ENCODE assay signal across 27 cellular contexts in the genomic region with DNA sequence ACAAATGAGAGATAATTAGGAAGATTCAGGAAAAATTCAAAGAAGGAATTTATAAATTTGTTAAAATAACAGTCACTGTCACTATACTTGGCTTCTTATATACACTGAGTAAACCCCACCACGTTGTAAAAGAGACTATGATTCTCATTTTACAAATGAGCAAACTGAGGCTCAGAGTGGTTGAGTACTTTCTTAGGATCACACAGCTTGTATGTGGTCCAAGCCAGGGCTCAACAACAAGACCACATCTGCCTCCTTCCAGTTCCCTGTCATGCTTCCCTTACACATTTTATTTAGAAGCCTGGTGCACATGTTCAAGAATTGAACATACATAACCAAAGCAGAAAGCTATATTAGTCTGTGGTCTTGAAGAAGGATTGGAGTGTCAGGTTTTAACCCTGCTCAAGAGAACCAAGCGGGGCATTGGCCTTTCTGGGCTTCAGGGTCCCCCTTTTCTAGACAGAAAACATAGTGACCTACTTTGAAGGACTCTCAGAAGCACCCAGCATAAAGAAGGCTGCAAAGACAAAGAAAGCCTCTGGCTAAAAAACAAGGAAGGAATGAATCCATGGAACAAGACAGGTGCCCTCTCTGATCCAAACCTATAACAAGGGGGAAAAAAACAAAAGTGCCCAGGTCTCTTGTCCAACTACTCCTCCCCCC. TPM values are rescaled to one million over a fixed set of nuclear protein-coding genes. Genes with fewer than 3 reads are reported as not detected.
DNase-seq lines count a peak whose midpoint lies in the region; ATAC-seq, FAIRE-seq and TF ChIP-seq lines count a peak whose summit lies in the region.
"Had no signal": no experiment of that assay in that cellular context is flagged by ENCODE, and none has a peak within 500 bp of the region (broad histone marks: within the 10 kb centered on the region; RNA-seq: fewer than 3 reads in every experiment).

No MANE protein-coding gene starts in this region.

- peak overlapping the region; percentile 54 for H3K9ac ChIP-seq in endocrine pancreas (ENCODE audit: control insufficient read depth, insufficient read depth, low read length)

- H3K9me3 ChIP-seq in HEK293 (ENCODE audit: control insufficient read depth, insufficient read depth, low read depth, low read length): no peaks in the 10 kb centered on the region
- H3K9me3 ChIP-seq in endocrine pancreas (ENCODE audit: control insufficient read depth, low read length): no peaks in the 10 kb centered on the region
- H3K9me3 ChIP-seq in psoas muscle: no peaks in the 10 kb centered on the region
- H3K9me3 ChIP-seq in right cardiac atrium (ENCODE audit: control insufficient read depth, low read length): no peaks in the 10 kb centered on the region
- no peaks in the 10 kb centered on the region for H3K9me3 ChIP-seq in mucosa of descending colon

- no peaks in the 10 kb centered on the region for H3K36me3 ChIP-seq in HEK293 (ENCODE audit: control insufficient read depth in 2 of 2, insufficient read depth in 1 of 2, low read length in 2 of 2)
- no peaks in the 10 kb centered on the region for H3K36me3 ChIP-seq in endocrine pancreas (ENCODE audit: control insufficient read depth, insufficient read depth, low read length)
- H3K36me3 ChIP-seq in psoas muscle (ENCODE audit: insufficient read depth in 1 of 2, low read depth in 1 of 2): no peaks in the 10 kb centered on the region
- H3K36me3 ChIP-seq in mucosa of descending colon (ENCODE audit: low read depth): no peaks in the 10 kb centered on the region

- intact Hi-C loops in psoas muscle (cut with DNase I) (loop anchor here (5.0 to 10.0 kb wide), 4 partner anchors 40 to 55 kb away; partner anchors contain the start of gene SLC16A9 (in 1 of the 2)), right cardiac atrium (cut with DNase I) (no loop called here), mucosa of descending colon (cut with DNase I, micrococcal nuclease) (no loop called here)

- no peak for TF ChIP-seq CTCF in D721Med (IDR thresholded peaks at IDR 0.05; ENCODE audit: insufficient read depth, missing control alignments)
- no peak for TF ChIP-seq CTCF in HEK293 (tag by site-specific recombination; IDR thresholded peaks at IDR 0.05)
- TF ChIP-seq CTCF in psoas muscle (IDR thresholded peaks at IDR 0.05): no peak
- TF ChIP-seq CTCF in mucosa of descending colon (IDR thresholded peaks at IDR 0.05): no peak

- FAIRE-seq in D721Med (lab: Jason Lieb, UNC): peak; percentile 56
- FAIRE-seq: GM12892, HTR-8/SVneo, K562, RCC 7860 had no signal

- POLR2A ChIA-PET in HEK293 (lab: Yijun Ruan, JAX): no interaction called here

- WGBS in psoas muscle, 3 donors: 22 to 42% (median 33%) methylated on average over 2 of the region's 2 CpGs
- 69% methylated on average over 2 of the region's 2 CpGs for WGBS in right cardiac atrium

- DNase-seq in D721Med (ENCODE audit: insufficient read length, low spot score): no peak
- DNase-seq in psoas muscle: no peak
- no peak for DNase-seq in right cardiac atrium
- DNase-seq in stimulated activated CD8-positive, alpha-beta memory T cell treated with anti-CD3 and anti-CD28 coated beads, Interleukin-4, amount 100 ng/mL, for 48 hours: no peak
- DNase-seq in mucosa of descending colon: no peak
- DNase-seq in activated CD8-positive, alpha-beta memory T cell treated with anti-CD3 and anti-CD28 coated beads, Interleukin-2, amount 50 U/mL, for 48 hours: no peak
- DNase-seq: CD4-positive, alpha-beta memory T cell; COR-L47; DMS79 treated with DMSO at 0.1 percent for 48 hours; H9; HFFc6; Kasumi-1; NCI-H1092 treated with DMSO at 0.1 percent for 48 hours; NCI-H1436; NCI-H1930; NCI-H2107; NCI-H510A had no signal

- no peak overlapping the region for H3K27ac ChIP-seq in HEK293 (ENCODE audit: extremely low read depth, low read depth, low read length)
- H3K27ac ChIP-seq in psoas muscle: peak overlapping the region; percentile 86
- H3K27ac ChIP-seq in right cardiac atrium (ENCODE audit: low read length): no peak overlapping the region

- ATAC-seq in psoas muscle: peak in 3 of 4 donors; percentile 31 to 70 (median 41)
- no peak for ATAC-seq in right cardiac atrium
- ATAC-seq in mucosa of descending colon: no peak
- ATAC-seq: GM23338, K562, SK-N-SH treated with all-trans-retinoic acid at 6 μM for 48 hours had no signal

- H3K4me3 ChIP-seq in HEK293 (ENCODE audit: low read depth, low read length): no peak overlapping the region
- H3K4me3 ChIP-seq in endocrine pancreas (ENCODE audit: control insufficient read depth, insufficient read depth, low read length): peak overlapping the region; percentile 94
- peak overlapping the region; percentile 65 for H3K4me3 ChIP-seq in psoas muscle
- H3K4me3 ChIP-seq in right cardiac atrium (ENCODE audit: low read length): no peak overlapping the region
- H3K4me3 ChIP-seq in mucosa of descending colon: no peak overlapping the region
- H3K4me3 ChIP-seq: GM23338, K562 had no signal

- CTCF ChIA-PET in HEK293 (lab: Yijun Ruan, JAX): no interaction called here

- no peaks in the 10 kb centered on the region for H3K4me1 ChIP-seq in HEK293 (ENCODE audit: control insufficient read depth, insufficient read depth, low read length)
- peaks cover 15% of the 10 kb centered on the region for H3K4me1 ChIP-seq in endocrine pancreas (ENCODE audit: control insufficient read depth, insufficient read depth, low read length)
- peaks cover 37% of the 10 kb centered on the region for H3K4me1 ChIP-seq in psoas muscle
- H3K4me1 ChIP-seq in right cardiac atrium (ENCODE audit: control insufficient read depth, insufficient read depth, low read length): no peaks in the 10 kb centered on the region
- no peaks in the 10 kb centered on the region for H3K4me1 ChIP-seq in mucosa of descending colon (ENCODE audit: low read depth)

- H3K27me3 ChIP-seq in endocrine pancreas (ENCODE audit: control insufficient read depth, insufficient read depth, low read length): no peaks in the 10 kb centered on the region
- no peaks in the 10 kb centered on the region for H3K27me3 ChIP-seq in psoas muscle (ENCODE audit: insufficient read depth in 3 of 3, low read length in 2 of 3)
- H3K27me3 ChIP-seq in right cardiac atrium (ENCODE audit: control insufficient read depth, insufficient read depth): no peaks in the 10 kb centered on the region

TF ChIP-seq in HEK293, 187 proteins besides CTCF, POLR2A, EP300 and RAD21:
- TF ChIP-seq ZNF768 (tag by site-specific recombination; IDR thresholded peaks at IDR 0.05) (peak; percentile 29; the same call in 1 of the 2 replicates), ZNF830 (tag by site-specific recombination; IDR thresholded peaks at IDR 0.05; ENCODE audit: low read depth) (no peak), ZNF548 (tag by site-specific recombination; IDR thresholded peaks at IDR 0.05) (no peak), ZNF585B (tag by site-specific recombination; IDR thresholded peaks at IDR 0.05) (no peak)

RNA-seq across cellular contexts. Expression of gene MRLN, which starts 0.8 kb away (rescaled TPM):
- total RNA-seq in psoas muscle: 100 to 1,000 TPM in 2 of 4 donors, 10 to 100 TPM in 2; 82.0 to 219 (median 103) TPM
- 100 to 1,000 TPM in 2 of 3 donors, 10 to 100 TPM in 1; 15.1 to 738 (median 297) TPM for polyA plus RNA-seq in psoas muscle
- not detected for total RNA-seq in right cardiac atrium
- polyA plus RNA-seq in right cardiac atrium: not detected
- not detected for total RNA-seq in mucosa of descending colon
- total RNA-seq: A673; CD4-positive, alpha-beta memory T cell; GM23338; H9; HFFc6; K562; M059J had no signal
- polyA plus RNA-seq: CD4-positive, alpha-beta memory T cell; GM23338 had no signal

RNA-seq across cellular contexts. Expression of gene SLC16A9, which starts 42.8 kb away (rescaled TPM):
- total RNA-seq in psoas muscle (1 to 10 TPM in 2 of 4 donors, under 1 TPM in 2; 0.64 to 2.5 (median 1.2) TPM), right cardiac atrium (1 to 10 TPM in 3 of 4 donors, under 1 TPM in 1; 0.61 to 4.3 (median 1.2) TPM), mucosa of descending colon (10 to 100 TPM in 2 of 3 donors, 1 to 10 TPM in 1; 7.2 to 34.9 (median 28.8) TPM)
- polyA plus RNA-seq in psoas muscle (1 to 10 TPM in 1 of 3 donors, under 1 TPM in 2; 0.01 to 3.1 (median 0.57) TPM), right cardiac atrium (0.48 TPM)
- total RNA-seq: CD4-positive, alpha-beta memory T cell; HFFc6 had no signal
- polyA plus RNA-seq: CD4-positive, alpha-beta memory T cell had no signal

Comparison
In these comparisons a context has a peak if more than half of its experiments do, and no peak if none do; other contexts are left out.
1. H3K4me3 ChIP-seq: peak in endocrine pancreas (single experiment) and psoas muscle (single experiment); none in HEK293 (single experiment), right cardiac atrium (single experiment) and mucosa of descending colon (single experiment).
2. ATAC-seq: peak in psoas muscle (3 of 4); none in right cardiac atrium (0 of 2) and mucosa of descending colon (single experiment).
3. RNA of gene MRLN, which starts 0.8 kb away (total RNA-seq): 82.0 to 219 TPM in psoas muscle; not detected in right cardiac atrium and not detected in mucosa of descending colon; every median in the first group is over 10 times any median in the second.
4. intact Hi-C loops: an anchor here in psoas muscle (5.0 to 10.0 kb wide); none called in right cardiac atrium and mucosa of descending colon.